In the genomic region with DNA sequence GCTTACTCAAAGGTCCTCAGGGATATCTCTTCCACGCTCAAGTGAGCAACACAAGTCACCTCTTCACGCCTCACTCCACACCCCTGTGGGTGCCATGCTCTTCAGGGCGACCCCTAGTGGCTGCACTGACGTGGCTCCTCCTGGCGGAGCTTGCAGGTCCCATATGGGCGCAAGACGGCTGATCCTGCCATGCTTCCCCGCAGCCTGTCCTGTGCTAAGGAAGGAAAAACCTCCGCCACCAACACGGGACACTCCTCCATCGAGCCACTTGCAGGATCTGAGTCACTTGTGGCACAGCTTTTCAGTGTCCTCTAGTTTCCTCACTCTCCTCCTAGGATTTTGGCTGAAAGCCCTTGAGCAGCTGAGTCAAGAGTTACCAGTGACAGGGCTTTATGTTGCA, we compare ENCODE assay signal across 8 cellular contexts.
DNase-seq lines count a peak whose midpoint lies in the region; ATAC-seq and TF ChIP-seq lines count a peak whose summit lies in the region.

No MANE protein-coding gene starts in this region.

- intact Hi-C loops in activated B cell treated with CpG ODN at 0.5 μM for 24 hours (cut with micrococcal nuclease) (loop anchor here (1.0 to 5.0 kb wide), 2 partner anchors 722 to 882 kb away; no protein-coding TSS in a partner anchor), upper lobe of right lung (cut with DNase I) (no loop called here)
- intact Hi-C loops in CD8-positive, alpha-beta T cell (cut with DNase I, micrococcal nuclease): loop anchor here (5.0 kb wide), 2 partner anchors 592 to 612 kb away; no protein-coding TSS in a partner anchor

- peaks cover 4% of the 10 kb centered on the region for H3K4me1 Mint-ChIP-seq in activated B cell treated with CpG ODN at 0.5 μM for 24 hours
- H3K4me1 Mint-ChIP-seq in CD8-positive, alpha-beta T cell (ENCODE audit: low read depth): peaks cover 4% of the 10 kb centered on the region

- H3K36me3 ChIP-seq in kidney epithelial cell (ENCODE audit: control insufficient read depth, insufficient read depth, low read length): no peaks in the 10 kb centered on the region
- H3K36me3 ChIP-seq in upper lobe of right lung: no peaks in the 10 kb centered on the region
- no peaks in the 10 kb centered on the region for H3K36me3 ChIP-seq in CD8-positive, alpha-beta T cell (ENCODE audit: insufficient read depth, low read length)

- DNase-seq in AG04450 (ENCODE audit: low read depth, low spot score) (no peak), activated B cell treated with CpG ODN at 0.5 μM for 24 hours (peak; percentile 22), kidney epithelial cell (ENCODE audit: low read depth) (no peak), upper lobe of right lung (peak; percentile 69)
- no peak for DNase-seq in CD8-positive, alpha-beta T cell

- ATAC-seq in GM19351 (IDR thresholded peaks at IDR 0.05; ENCODE audit: unreplicated experiment): peak; percentile 76
- peak; percentile 67 for ATAC-seq in activated B cell treated with CpG ODN at 0.5 μM for 24 hours (ENCODE audit: low read depth)
- ATAC-seq in upper lobe of right lung: peak; percentile 62
- no peak for ATAC-seq in GM19397 (IDR thresholded peaks at IDR 0.05; ENCODE audit: unreplicated experiment)
- ATAC-seq in HG03354 (IDR thresholded peaks at IDR 0.05; ENCODE audit: poor library complexity, severe bottlenecking, unreplicated experiment): no peak
- no peak for ATAC-seq in CD8-positive, alpha-beta T cell

- CTCF ChIA-PET in AG04450 (lab: Charles Lee) (interaction anchor here (0.9 to 9.6 kb wide), 4 partner anchors 408 to 723 kb away, joined by 7 to 262 read pairs (median 14); a partner anchor contains a TSS), activated B cell treated with CpG ODN at 0.5 μM for 24 hours (lab: Charles Lee) (interaction anchor here (0.7 to 12.2 kb wide), 4 partner anchors 16 to 723 kb away, joined by 3 to 423 read pairs (median 59); a partner anchor contains a TSS)
- CTCF ChIA-PET in CD8-positive, alpha-beta T cell (lab: Charles Lee): interaction anchor here (1.9 to 10.9 kb wide), 3 partner anchors 48 to 721 kb away, joined by 7 to 222 read pairs (median 147); a partner anchor contains a TSS

- no peaks in the 10 kb centered on the region for H3K27me3 Mint-ChIP-seq in activated B cell treated with CpG ODN at 0.5 μM for 24 hours
- peaks cover 2% of the 10 kb centered on the region for H3K27me3 Mint-ChIP-seq in CD8-positive, alpha-beta T cell (ENCODE audit: low read depth)

- TF ChIP-seq CTCF in AG04450 (IDR thresholded peaks at IDR 0.05; ENCODE audit: low read depth, low read length) (peak; percentile 20; the same call in 1 of the 2 replicates), activated B cell treated with CpG ODN at 0.5 μM for 24 hours (IDR thresholded peaks at IDR 0.05) (no peak), kidney epithelial cell (IDR thresholded peaks at IDR 0.05; ENCODE audit: insufficient read depth, low read length, poor library complexity, severe bottlenecking) (peak; percentile 50), upper lobe of right lung (IDR thresholded peaks at IDR 0.05) (peak; percentile 32)
- no peak for TF ChIP-seq CTCF in CD8-positive, alpha-beta T cell (IDR thresholded peaks at IDR 0.05)

- H3K27me3 ChIP-seq in AG04450 (ENCODE audit: control insufficient read depth, insufficient read depth, low read length) (no peaks in the 10 kb centered on the region), kidney epithelial cell (ENCODE audit: control insufficient read depth, insufficient read depth, low read length) (no peaks in the 10 kb centered on the region), upper lobe of right lung (no peaks in the 10 kb centered on the region)
- no peaks in the 10 kb centered on the region for H3K27me3 ChIP-seq in CD8-positive, alpha-beta T cell (ENCODE audit: insufficient read depth, low read length)

- H3K4me1 ChIP-seq in upper lobe of right lung: no peaks in the 10 kb centered on the region
- H3K4me1 ChIP-seq in CD8-positive, alpha-beta T cell (ENCODE audit: insufficient read depth, low read length): no peaks in the 10 kb centered on the region

- H3K9me3 ChIP-seq in AG04450 (ENCODE audit: control insufficient read depth, insufficient read depth, low read length) (no peaks in the 10 kb centered on the region; the same call in 1 of the 2 replicates), upper lobe of right lung (no peaks in the 10 kb centered on the region)
- H3K9me3 ChIP-seq in CD8-positive, alpha-beta T cell (ENCODE audit: low read length): no peaks in the 10 kb centered on the region

- no peak overlapping the region for H3K4me3 ChIP-seq in AG04450 (ENCODE audit: low read depth, low read length)
- no peak overlapping the region for H3K4me3 ChIP-seq in kidney epithelial cell (ENCODE audit: low read depth, low read length)
- no peak overlapping the region for H3K4me3 ChIP-seq in upper lobe of right lung
- no peak overlapping the region for H3K4me3 ChIP-seq in CD8-positive, alpha-beta T cell (ENCODE audit: low read depth, low read length)

- H3K27ac ChIP-seq in AG04450 (ENCODE audit: low read depth, low read length) (no peak overlapping the region), upper lobe of right lung (no peak overlapping the region)
- H3K27ac ChIP-seq in CD8-positive, alpha-beta T cell (ENCODE audit: low read depth, low read length): no peak overlapping the region

- POLR2A ChIA-PET in AG04450 (lab: Yijun Ruan, JAX) (no interaction called here), activated B cell treated with CpG ODN at 0.5 μM for 24 hours (lab: Charles Lee) (no interaction called here)
- POLR2A ChIA-PET in CD8-positive, alpha-beta T cell (lab: Charles Lee): no interaction called here

- H3K9me3 Mint-ChIP-seq in activated B cell treated with CpG ODN at 0.5 μM for 24 hours: no peaks in the 10 kb centered on the region
- no peaks in the 10 kb centered on the region for H3K9me3 Mint-ChIP-seq in CD8-positive, alpha-beta T cell

- no peak overlapping the region for H3K4me3 Mint-ChIP-seq in activated B cell treated with CpG ODN at 0.5 μM for 24 hours
- no peak overlapping the region for H3K4me3 Mint-ChIP-seq in CD8-positive, alpha-beta T cell

- H3K27ac Mint-ChIP-seq in activated B cell treated with CpG ODN at 0.5 μM for 24 hours: no peak overlapping the region
- H3K27ac Mint-ChIP-seq in CD8-positive, alpha-beta T cell: no peak overlapping the region

- H3K36me3 Mint-ChIP-seq in activated B cell treated with CpG ODN at 0.5 μM for 24 hours (ENCODE audit: low read depth): peaks cover 4% of the 10 kb centered on the region
- peaks cover 11% of the 10 kb centered on the region for H3K36me3 Mint-ChIP-seq in CD8-positive, alpha-beta T cell

Comparison
In these comparisons a context has a peak if more than half of its experiments do, and no peak if none do; other contexts are left out.
1. DNase-seq: peak in activated B cell treated with CpG ODN at 0.5 μM for 24 hours (single experiment) and upper lobe of right lung (single experiment); none in AG04450 (single experiment), kidney epithelial cell (single experiment) and CD8-positive, alpha-beta T cell (0 of 7).
2. CTCF ChIP-seq: peak in AG04450 (single experiment), kidney epithelial cell (single experiment) and upper lobe of right lung (single experiment); none in activated B cell treated with CpG ODN at 0.5 μM for 24 hours (single experiment) and CD8-positive, alpha-beta T cell (single experiment).
3. ATAC-seq: peak in GM19351 (single experiment), activated B cell treated with CpG ODN at 0.5 μM for 24 hours (single experiment) and upper lobe of right lung (single experiment); none in GM19397 (single experiment), HG03354 (single experiment) and CD8-positive, alpha-beta T cell (single experiment).